ENCODE assay signal across 9 cellular contexts in genomic region chr1:19391596-19391981, GRCh38.
A peak's percentile ranks its signal among the peaks of the same experiment; 100 is the strongest.
DNase-seq lines count a peak whose midpoint lies in the region; ATAC-seq and TF ChIP-seq lines count a peak whose summit lies in the region.
"Had no signal": no experiment of that assay in that cellular context is flagged by ENCODE, and none has a peak within 500 bp of the region (broad histone marks: within the 10 kb centered on the region; RNA-seq: fewer than 3 reads in every experiment).

No MANE protein-coding gene starts in this region.

- peaks cover 37% of the 10 kb centered on the region for H3K36me3 Mint-ChIP-seq in CD4-positive, alpha-beta T cell (ENCODE audit: low read depth)
- H3K36me3 Mint-ChIP-seq in progenitor cell of endocrine pancreas (ENCODE audit: insufficient read depth): peaks cover 3% of the 10 kb centered on the region

- H3K4me1 ChIP-seq in Loucy (ENCODE audit: insufficient read depth, low read length, poor library complexity, severe bottlenecking): peaks cover 44% of the 10 kb centered on the region

- POLR2A ChIA-PET in CD4-positive, alpha-beta T cell (lab: Charles Lee): interaction anchor here (0.6 to 2.0 kb wide), 16 partner anchors 14 to 260 kb away, joined by 3 to 29 read pairs (median 5); partner anchors contain the start of gene CAPZB

- peak overlapping the region; percentile 92 for H3K4me3 Mint-ChIP-seq in CD4-positive, alpha-beta T cell
- H3K4me3 Mint-ChIP-seq in progenitor cell of endocrine pancreas (ENCODE audit: low read depth): no peak overlapping the region

- H3K4me3 ChIP-seq in Loucy (ENCODE audit: low read length, poor library complexity, severe bottlenecking) (peak overlapping the region; percentile 69), dorsolateral prefrontal cortex (peak overlapping the region in 6 of 59 donors; percentile 4 to 34 (median 16))
- H3K4me3 ChIP-seq: lung had no signal

- peak overlapping the region; percentile 46 for H3K27ac ChIP-seq in CD4-positive, alpha-beta T cell (ENCODE audit: low read depth, low read length)
- H3K27ac ChIP-seq in dorsolateral prefrontal cortex: peak overlapping the region in 55 of 59 donors; percentile 22 to 86 (median 67)

- H3K79me2 ChIP-seq in Loucy (ENCODE audit: insufficient read depth, low read length): peaks cover 86% of the 10 kb centered on the region

- no peak for ATAC-seq in CD4-positive, alpha-beta T cell (ENCODE audit: poor library complexity)
- ATAC-seq in HG02884 (IDR thresholded peaks at IDR 0.05; ENCODE audit: unreplicated experiment): no peak
- no peak for ATAC-seq in GM21619 (IDR thresholded peaks at IDR 0.05; ENCODE audit: unreplicated experiment)

- H3K27ac Mint-ChIP-seq in CD4-positive, alpha-beta T cell: peak overlapping the region; percentile 94
- peak overlapping the region; percentile 34 for H3K27ac Mint-ChIP-seq in progenitor cell of endocrine pancreas

- peaks cover 63% of the 10 kb centered on the region for H4K20me1 ChIP-seq in Loucy (ENCODE audit: insufficient read depth, low read length, poor library complexity, severe bottlenecking)

- CTCF ChIA-PET in CD4-positive, alpha-beta T cell (lab: Charles Lee): interaction anchor here (0.9 to 2.7 kb wide), 15 partner anchors 9 to 270 kb away, joined by 3 to 19 read pairs (median 4); a partner anchor contains a TSS

- peak; percentile 63 for TF ChIP-seq CTCF in CD4-positive, alpha-beta T cell (IDR thresholded peaks at IDR 0.05)
- peak; percentile 20 for TF ChIP-seq CTCF in Loucy (conservative IDR thresholded peaks at IDR 0.05; ENCODE audit: low read length)
- peak in 7 of 56 donors; percentile 4 to 42 (median 15) for TF ChIP-seq CTCF in dorsolateral prefrontal cortex (IDR thresholded peaks at IDR 0.05 in 54 of 56, conservative IDR thresholded peaks at IDR 0.05 in 2 of 56; ENCODE audit: low read depth in 1 of 56, partially characterized antibody in 56 of 56)
- TF ChIP-seq CTCF in progenitor cell of endocrine pancreas (IDR thresholded peaks at IDR 0.05; ENCODE audit: unreplicated experiment): peak; percentile 19

- no peaks in the 10 kb centered on the region for H3K9me3 Mint-ChIP-seq in CD4-positive, alpha-beta T cell
- no peaks in the 10 kb centered on the region for H3K9me3 Mint-ChIP-seq in progenitor cell of endocrine pancreas (ENCODE audit: low read depth)

- peak overlapping the region; percentile 80 for H3K4me2 ChIP-seq in Loucy (ENCODE audit: low read depth, low read length, poor library complexity, severe bottlenecking)

- peaks cover 16% of the 10 kb centered on the region; the same call in 1 of the 2 replicates for H3F3A ChIP-seq in Loucy (ENCODE audit: low read depth)

- intact Hi-C loops in CD4-positive, alpha-beta T cell (cut with DNase I, micrococcal nuclease): loop anchor here (1.0 to 5.0 kb wide), 9 partner anchors 46 to 262 kb away; a partner anchor contains a TSS
- intact Hi-C loops in dorsolateral prefrontal cortex (cut with DNase I): loop anchor here (2.0 to 10.0 kb wide), 4 partner anchors 47 to 261 kb away; no protein-coding TSS in a partner anchor

- H3K9ac ChIP-seq in Loucy (ENCODE audit: low read depth, low read length, poor library complexity, severe bottlenecking): peak overlapping the region; percentile 73

- peaks cover 10% of the 10 kb centered on the region; the same call in 1 of the 2 replicates for H3K36me3 ChIP-seq in Loucy (ENCODE audit: insufficient read depth, low read length)

- no peaks in the 10 kb centered on the region for H3K27me3 Mint-ChIP-seq in CD4-positive, alpha-beta T cell
- H3K27me3 Mint-ChIP-seq in progenitor cell of endocrine pancreas: no peaks in the 10 kb centered on the region

- H2AFZ ChIP-seq in Loucy (ENCODE audit: low read length): no peak overlapping the region

- H3K4me1 Mint-ChIP-seq in CD4-positive, alpha-beta T cell (ENCODE audit: low read depth): peaks cover 86% of the 10 kb centered on the region
- no peaks in the 10 kb centered on the region for H3K4me1 Mint-ChIP-seq in progenitor cell of endocrine pancreas (ENCODE audit: low read depth)

- no peaks in the 10 kb centered on the region for H3K9me3 ChIP-seq in CD4-positive, alpha-beta T cell (ENCODE audit: control insufficient read depth, low read length)
- no peaks in the 10 kb centered on the region for H3K9me3 ChIP-seq in Loucy (ENCODE audit: insufficient read depth, low read depth, low read length)

- no peaks in the 10 kb centered on the region for H3K9me2 ChIP-seq in Loucy (replicated peaks; ENCODE audit: low read depth, low read length)

- no peak for DNase-seq in CD4-positive, alpha-beta T cell
- DNase-seq in dorsolateral prefrontal cortex (no peak), progenitor cell of endocrine pancreas (ENCODE audit: low spot score, unreplicated experiment) (no peak)
- DNase-seq in activated CD4-positive, CD25-positive, alpha-beta regulatory T cell treated with anti-CD3 and anti-CD28 coated beads, Interleukin-2, amount 50 U/mL, for 72 hours: no peak
- DNase-seq in activated CD8-positive, alpha-beta memory T cell treated with anti-CD3 and anti-CD28 coated beads, Interleukin-2, amount 50 U/mL, for 48 hours: no peak

- H3K27me3 ChIP-seq in CD4-positive, alpha-beta T cell (ENCODE audit: control insufficient read depth, insufficient read depth, low read length): no peaks in the 10 kb centered on the region
- H3K27me3 ChIP-seq in Loucy (ENCODE audit: insufficient read depth, low read length, poor library complexity, severe bottlenecking) (no peaks in the 10 kb centered on the region), dorsolateral prefrontal cortex (no peaks in the 10 kb centered on the region)
